1 cellular context compared by ENCODE assay signal in the genomic region with DNA sequence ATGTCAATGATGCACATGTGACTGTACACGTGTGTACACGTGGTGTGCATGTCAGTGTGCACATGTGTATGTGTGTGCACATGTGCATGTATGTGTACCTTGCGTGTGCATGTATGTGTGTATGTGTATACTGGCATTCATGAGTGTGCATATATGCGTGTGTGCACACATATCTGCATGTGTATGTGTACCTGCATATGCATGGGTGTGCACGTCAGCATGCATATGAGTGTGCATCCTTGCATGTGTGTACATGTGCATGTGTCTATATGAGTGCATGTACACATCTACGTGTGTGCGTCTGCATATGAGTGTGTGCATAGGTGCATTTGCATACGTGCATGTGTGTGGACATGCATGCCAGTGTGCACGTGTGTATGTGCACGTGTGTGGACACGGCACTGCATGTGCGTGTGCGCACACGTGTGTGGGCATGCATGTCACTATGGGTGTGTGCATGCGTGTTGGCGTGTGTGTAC.
TF ChIP-seq lines count a peak whose summit lies in the region.

No MANE protein-coding gene starts in this region.

TF ChIP-seq in K562, 482 proteins besides CTCF, POLR2A, EP300 and RAD21 (continued from another document and continues in another):
- TF ChIP-seq, protein P1, sequence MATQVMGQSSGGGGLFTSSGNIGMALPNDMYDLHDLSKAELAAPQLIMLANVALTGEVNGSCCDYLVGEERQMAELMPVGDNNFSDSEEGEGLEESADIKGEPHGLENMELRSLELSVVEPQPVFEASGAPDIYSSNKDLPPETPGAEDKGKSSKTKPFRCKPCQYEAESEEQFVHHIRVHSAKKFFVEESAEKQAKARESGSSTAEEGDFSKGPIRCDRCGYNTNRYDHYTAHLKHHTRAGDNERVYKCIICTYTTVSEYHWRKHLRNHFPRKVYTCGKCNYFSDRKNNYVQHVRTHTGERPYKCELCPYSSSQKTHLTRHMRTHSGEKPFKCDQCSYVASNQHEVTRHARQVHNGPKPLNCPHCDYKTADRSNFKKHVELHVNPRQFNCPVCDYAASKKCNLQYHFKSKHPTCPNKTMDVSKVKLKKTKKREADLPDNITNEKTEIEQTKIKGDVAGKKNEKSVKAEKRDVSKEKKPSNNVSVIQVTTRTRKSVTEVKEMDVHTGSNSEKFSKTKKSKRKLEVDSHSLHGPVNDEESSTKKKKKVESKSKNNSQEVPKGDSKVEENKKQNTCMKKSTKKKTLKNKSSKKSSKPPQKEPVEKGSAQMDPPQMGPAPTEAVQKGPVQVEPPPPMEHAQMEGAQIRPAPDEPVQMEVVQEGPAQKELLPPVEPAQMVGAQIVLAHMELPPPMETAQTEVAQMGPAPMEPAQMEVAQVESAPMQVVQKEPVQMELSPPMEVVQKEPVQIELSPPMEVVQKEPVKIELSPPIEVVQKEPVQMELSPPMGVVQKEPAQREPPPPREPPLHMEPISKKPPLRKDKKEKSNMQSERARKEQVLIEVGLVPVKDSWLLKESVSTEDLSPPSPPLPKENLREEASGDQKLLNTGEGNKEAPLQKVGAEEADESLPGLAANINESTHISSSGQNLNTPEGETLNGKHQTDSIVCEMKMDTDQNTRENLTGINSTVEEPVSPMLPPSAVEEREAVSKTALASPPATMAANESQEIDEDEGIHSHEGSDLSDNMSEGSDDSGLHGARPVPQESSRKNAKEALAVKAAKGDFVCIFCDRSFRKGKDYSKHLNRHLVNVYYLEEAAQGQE (CRISPR knock-in tag; IDR thresholded peaks at IDR 0.05; ENCODE audit: low read depth) = no peak
- TF ChIP-seq ZNF282 (CRISPR knock-in tag; IDR thresholded peaks at IDR 0.05) = no peak
- TF ChIP-seq, protein P2, sequence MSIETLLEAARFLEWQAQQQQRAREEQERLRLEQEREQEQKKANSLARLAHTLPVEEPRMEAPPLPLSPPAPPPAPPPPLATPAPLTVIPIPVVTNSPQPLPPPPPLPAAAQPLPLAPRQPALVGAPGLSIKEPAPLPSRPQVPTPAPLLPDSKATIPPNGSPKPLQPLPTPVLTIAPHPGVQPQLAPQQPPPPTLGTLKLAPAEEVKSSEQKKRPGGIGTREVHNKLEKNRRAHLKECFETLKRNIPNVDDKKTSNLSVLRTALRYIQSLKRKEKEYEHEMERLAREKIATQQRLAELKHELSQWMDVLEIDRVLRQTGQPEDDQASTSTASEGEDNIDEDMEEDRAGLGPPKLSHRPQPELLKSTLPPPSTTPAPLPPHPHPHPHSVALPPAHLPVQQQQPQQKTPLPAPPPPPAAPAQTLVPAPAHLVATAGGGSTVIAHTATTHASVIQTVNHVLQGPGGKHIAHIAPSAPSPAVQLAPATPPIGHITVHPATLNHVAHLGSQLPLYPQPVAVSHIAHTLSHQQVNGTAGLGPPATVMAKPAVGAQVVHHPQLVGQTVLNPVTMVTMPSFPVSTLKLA (conservative IDR thresholded peaks at IDR 0.05) = no peak
- no peak for TF ChIP-seq KAT2B (IDR thresholded peaks at IDR 0.05; ENCODE audit: low read depth, low read length)
- TF ChIP-seq PURB (CRISPR knock-in tag; IDR thresholded peaks at IDR 0.05; ENCODE audit: low read depth) = no peak
- TF ChIP-seq ILF3 (IDR thresholded peaks at IDR 0.05; ENCODE audit: borderline replicate concordance) = no peak
- TF ChIP-seq, protein P3, sequence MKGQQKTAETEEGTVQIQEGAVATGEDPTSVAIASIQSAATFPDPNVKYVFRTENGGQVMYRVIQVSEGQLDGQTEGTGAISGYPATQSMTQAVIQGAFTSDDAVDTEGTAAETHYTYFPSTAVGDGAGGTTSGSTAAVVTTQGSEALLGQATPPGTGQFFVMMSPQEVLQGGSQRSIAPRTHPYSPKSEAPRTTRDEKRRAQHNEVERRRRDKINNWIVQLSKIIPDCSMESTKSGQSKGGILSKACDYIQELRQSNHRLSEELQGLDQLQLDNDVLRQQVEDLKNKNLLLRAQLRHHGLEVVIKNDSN (CRISPR knock-in tag; IDR thresholded peaks at IDR 0.05) = peak; percentile 67
- peak; percentile 53; the same call in 1 of the 2 replicates for TF ChIP-seq ZC3H4 (CRISPR knock-in tag; IDR thresholded peaks at IDR 0.05; ENCODE audit: borderline replicate concordance)
- TF ChIP-seq ZNF41 (CRISPR knock-in tag; conservative IDR thresholded peaks at IDR 0.05) = no peak
- TF ChIP-seq FOXK2 (conservative IDR thresholded peaks at IDR 0.05 in 1 of 2, IDR thresholded peaks at IDR 0.05 in 1 of 2; ENCODE audit: low read depth in 2 of 2) = no peak
- no peak for TF ChIP-seq IRF9 (tag; IDR thresholded peaks at IDR 0.05)
- TF ChIP-seq ZNF134 (CRISPR knock-in tag; conservative IDR thresholded peaks at IDR 0.05) = no peak
- TF ChIP-seq KHSRP (IDR thresholded peaks at IDR 0.05) = no peak
- TF ChIP-seq, protein P4, sequence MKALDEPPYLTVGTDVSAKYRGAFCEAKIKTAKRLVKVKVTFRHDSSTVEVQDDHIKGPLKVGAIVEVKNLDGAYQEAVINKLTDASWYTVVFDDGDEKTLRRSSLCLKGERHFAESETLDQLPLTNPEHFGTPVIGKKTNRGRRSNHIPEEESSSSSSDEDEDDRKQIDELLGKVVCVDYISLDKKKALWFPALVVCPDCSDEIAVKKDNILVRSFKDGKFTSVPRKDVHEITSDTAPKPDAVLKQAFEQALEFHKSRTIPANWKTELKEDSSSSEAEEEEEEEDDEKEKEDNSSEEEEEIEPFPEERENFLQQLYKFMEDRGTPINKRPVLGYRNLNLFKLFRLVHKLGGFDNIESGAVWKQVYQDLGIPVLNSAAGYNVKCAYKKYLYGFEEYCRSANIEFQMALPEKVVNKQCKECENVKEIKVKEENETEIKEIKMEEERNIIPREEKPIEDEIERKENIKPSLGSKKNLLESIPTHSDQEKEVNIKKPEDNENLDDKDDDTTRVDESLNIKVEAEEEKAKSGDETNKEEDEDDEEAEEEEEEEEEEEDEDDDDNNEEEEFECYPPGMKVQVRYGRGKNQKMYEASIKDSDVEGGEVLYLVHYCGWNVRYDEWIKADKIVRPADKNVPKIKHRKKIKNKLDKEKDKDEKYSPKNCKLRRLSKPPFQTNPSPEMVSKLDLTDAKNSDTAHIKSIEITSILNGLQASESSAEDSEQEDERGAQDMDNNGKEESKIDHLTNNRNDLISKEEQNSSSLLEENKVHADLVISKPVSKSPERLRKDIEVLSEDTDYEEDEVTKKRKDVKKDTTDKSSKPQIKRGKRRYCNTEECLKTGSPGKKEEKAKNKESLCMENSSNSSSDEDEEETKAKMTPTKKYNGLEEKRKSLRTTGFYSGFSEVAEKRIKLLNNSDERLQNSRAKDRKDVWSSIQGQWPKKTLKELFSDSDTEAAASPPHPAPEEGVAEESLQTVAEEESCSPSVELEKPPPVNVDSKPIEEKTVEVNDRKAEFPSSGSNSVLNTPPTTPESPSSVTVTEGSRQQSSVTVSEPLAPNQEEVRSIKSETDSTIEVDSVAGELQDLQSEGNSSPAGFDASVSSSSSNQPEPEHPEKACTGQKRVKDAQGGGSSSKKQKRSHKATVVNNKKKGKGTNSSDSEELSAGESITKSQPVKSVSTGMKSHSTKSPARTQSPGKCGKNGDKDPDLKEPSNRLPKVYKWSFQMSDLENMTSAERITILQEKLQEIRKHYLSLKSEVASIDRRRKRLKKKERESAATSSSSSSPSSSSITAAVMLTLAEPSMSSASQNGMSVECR (CRISPR knock-in tag; IDR thresholded peaks at IDR 0.05) = peak; percentile 70; the same call in 1 of the 2 replicates
- peak; percentile 46; the same call in 1 of the 2 replicates for TF ChIP-seq ZNF740 (CRISPR knock-in tag; IDR thresholded peaks at IDR 0.05)
- no peak for TF ChIP-seq ZNF740 (tag; IDR thresholded peaks at IDR 0.05)
- no peak for TF ChIP-seq SNRNP70 (optimal IDR thresholded peaks at IDR 0.05; ENCODE audit: low read depth, low read length)
- no peak for TF ChIP-seq RBM15 (IDR thresholded peaks at IDR 0.05; ENCODE audit: insufficient read depth, low read length)
- TF ChIP-seq ZEB2 (IDR thresholded peaks at IDR 0.05) = no peak
- peak; percentile 54; the same call in 1 of the 2 replicates for TF ChIP-seq ZNF143 (CRISPR knock-in tag; IDR thresholded peaks at IDR 0.05)
- TF ChIP-seq ARID2 (IDR thresholded peaks at IDR 0.05) = peak; percentile 98
- TF ChIP-seq KDM1A (IDR thresholded peaks at IDR 0.05) = peak in 1 of 2 experiments; percentile 98; a peak in 2 of 4 replicates
- no peak for TF ChIP-seq ZNF232 (CRISPR knock-in tag; IDR thresholded peaks at IDR 0.05)
- no peak for TF ChIP-seq MBD2 (IDR thresholded peaks at IDR 0.05; ENCODE audit: borderline replicate concordance, low read depth)
- TF ChIP-seq GABPB1 (CRISPR knock-in tag; IDR thresholded peaks at IDR 0.05) = no peak
- no peak for TF ChIP-seq RFX5 (IDR thresholded peaks at IDR 0.05; ENCODE audit: low read depth, low read length)
- TF ChIP-seq, protein P5, sequence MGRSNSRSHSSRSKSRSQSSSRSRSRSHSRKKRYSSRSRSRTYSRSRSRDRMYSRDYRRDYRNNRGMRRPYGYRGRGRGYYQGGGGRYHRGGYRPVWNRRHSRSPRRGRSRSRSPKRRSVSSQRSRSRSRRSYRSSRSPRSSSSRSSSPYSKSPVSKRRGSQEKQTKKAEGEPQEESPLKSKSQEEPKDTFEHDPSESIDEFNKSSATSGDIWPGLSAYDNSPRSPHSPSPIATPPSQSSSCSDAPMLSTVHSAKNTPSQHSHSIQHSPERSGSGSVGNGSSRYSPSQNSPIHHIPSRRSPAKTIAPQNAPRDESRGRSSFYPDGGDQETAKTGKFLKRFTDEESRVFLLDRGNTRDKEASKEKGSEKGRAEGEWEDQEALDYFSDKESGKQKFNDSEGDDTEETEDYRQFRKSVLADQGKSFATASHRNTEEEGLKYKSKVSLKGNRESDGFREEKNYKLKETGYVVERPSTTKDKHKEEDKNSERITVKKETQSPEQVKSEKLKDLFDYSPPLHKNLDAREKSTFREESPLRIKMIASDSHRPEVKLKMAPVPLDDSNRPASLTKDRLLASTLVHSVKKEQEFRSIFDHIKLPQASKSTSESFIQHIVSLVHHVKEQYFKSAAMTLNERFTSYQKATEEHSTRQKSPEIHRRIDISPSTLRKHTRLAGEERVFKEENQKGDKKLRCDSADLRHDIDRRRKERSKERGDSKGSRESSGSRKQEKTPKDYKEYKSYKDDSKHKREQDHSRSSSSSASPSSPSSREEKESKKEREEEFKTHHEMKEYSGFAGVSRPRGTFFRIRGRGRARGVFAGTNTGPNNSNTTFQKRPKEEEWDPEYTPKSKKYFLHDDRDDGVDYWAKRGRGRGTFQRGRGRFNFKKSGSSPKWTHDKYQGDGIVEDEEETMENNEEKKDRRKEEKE (IDR thresholded peaks at IDR 0.05; ENCODE audit: borderline replicate concordance in 1 of 2, control insufficient read depth in 1 of 2, low read depth in 2 of 2, low read length in 1 of 2) = no peak
- no peak for TF ChIP-seq RBM17 (IDR thresholded peaks at IDR 0.05; ENCODE audit: borderline replicate concordance, low read depth, low read length)
- no peak for TF ChIP-seq TAF7 (tag; IDR thresholded peaks at IDR 0.05)
- no peak for TF ChIP-seq ZNF77 (CRISPR knock-in tag; IDR thresholded peaks at IDR 0.05)
- no peak for TF ChIP-seq TAF15 (IDR thresholded peaks at IDR 0.05; ENCODE audit: low read depth, low read length)
- TF ChIP-seq THAP12 (CRISPR knock-in tag; IDR thresholded peaks at IDR 0.05) = no peak; the same call in 1 of the 2 replicates
- TF ChIP-seq ZNF444 (CRISPR knock-in tag; IDR thresholded peaks at IDR 0.05) = no peak
- TF ChIP-seq FOXM1 (IDR thresholded peaks at IDR 0.05; ENCODE audit: low read depth) = no peak
- no peak for TF ChIP-seq FOXM1 (CRISPR knock-in tag; IDR thresholded peaks at IDR 0.05; ENCODE audit: low read depth)
- TF ChIP-seq, protein P6, sequence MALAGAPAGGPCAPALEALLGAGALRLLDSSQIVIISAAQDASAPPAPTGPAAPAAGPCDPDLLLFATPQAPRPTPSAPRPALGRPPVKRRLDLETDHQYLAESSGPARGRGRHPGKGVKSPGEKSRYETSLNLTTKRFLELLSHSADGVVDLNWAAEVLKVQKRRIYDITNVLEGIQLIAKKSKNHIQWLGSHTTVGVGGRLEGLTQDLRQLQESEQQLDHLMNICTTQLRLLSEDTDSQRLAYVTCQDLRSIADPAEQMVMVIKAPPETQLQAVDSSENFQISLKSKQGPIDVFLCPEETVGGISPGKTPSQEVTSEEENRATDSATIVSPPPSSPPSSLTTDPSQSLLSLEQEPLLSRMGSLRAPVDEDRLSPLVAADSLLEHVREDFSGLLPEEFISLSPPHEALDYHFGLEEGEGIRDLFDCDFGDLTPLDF (CRISPR knock-in tag; IDR thresholded peaks at IDR 0.05) = no peak
- TF ChIP-seq FOXA3 (CRISPR knock-in tag; conservative IDR thresholded peaks at IDR 0.05 in 1 of 2, IDR thresholded peaks at IDR 0.05 in 1 of 2) = peak in 1 of 2 experiments; percentile 66; a peak in 1 of 4 replicates
- no peak for TF ChIP-seq MAFG (tag; conservative IDR thresholded peaks at IDR 0.05)
- TF ChIP-seq, protein P7, sequence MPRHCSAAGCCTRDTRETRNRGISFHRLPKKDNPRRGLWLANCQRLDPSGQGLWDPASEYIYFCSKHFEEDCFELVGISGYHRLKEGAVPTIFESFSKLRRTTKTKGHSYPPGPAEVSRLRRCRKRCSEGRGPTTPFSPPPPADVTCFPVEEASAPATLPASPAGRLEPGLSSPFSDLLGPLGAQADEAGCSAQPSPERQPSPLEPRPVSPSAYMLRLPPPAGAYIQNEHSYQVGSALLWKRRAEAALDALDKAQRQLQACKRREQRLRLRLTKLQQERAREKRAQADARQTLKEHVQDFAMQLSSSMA (CRISPR knock-in tag; IDR thresholded peaks at IDR 0.05) = no peak
- TF ChIP-seq TCF7 (IDR thresholded peaks at IDR 0.05; ENCODE audit: borderline replicate concordance) = no peak
- no peak for TF ChIP-seq JUNB (CRISPR knock-in tag; conservative IDR thresholded peaks at IDR 0.05)
